Comparison of ENCODE assay signal across 15 cellular contexts in the genomic region with DNA sequence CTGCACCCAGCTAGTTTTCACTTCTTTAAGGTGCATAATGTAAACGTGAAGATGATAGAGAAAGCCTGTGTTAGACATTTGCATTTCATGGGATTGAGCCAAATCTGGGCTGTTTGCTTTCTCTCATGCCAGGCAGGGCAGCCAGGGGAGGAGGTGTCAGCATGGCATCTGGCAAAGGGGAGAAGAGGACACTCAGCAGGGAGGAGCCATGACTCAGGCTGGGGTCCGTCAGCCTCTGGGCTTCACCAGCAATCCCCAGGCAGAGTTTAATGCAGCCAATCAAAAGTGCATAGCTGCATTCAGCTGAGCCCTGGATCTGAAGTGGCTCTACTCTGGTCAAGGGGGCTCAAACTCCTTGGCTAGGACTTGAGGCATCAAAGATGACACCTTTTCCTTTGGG.
DNase-seq lines count a peak whose midpoint lies in the region; ATAC-seq and TF ChIP-seq lines count a peak whose summit lies in the region.
"Had no signal": no experiment of that assay in that cellular context is flagged by ENCODE, and none has a peak within 500 bp of the region (broad histone marks: within the 10 kb centered on the region; RNA-seq: fewer than 3 reads in every experiment).

No MANE protein-coding gene starts in this region.

- DNase-seq in DMS 273 (lab: John Stamatoyannopoulos, UW; ENCODE audit: unreplicated experiment) (peak; percentile 17), DMS 273 treated with DMSO at 0.1 percent for 48 hours (lab: John Stamatoyannopoulos, UW) (no peak), fibroblast of gingiva (ENCODE audit: low read depth) (peak; percentile 45), iPS-NIHi7 (ENCODE audit: extremely low spot score) (no peak), activated gamma-delta T cell (lab: John Stamatoyannopoulos, UW) (no peak)
- DNase-seq: aorta; hippocampal formation; naive thymus-derived CD4-positive, alpha-beta T cell; NCI-H1417; NCI-H2171; SIG-M5; stimulated activated CD4-positive, alpha-beta T cell treated with anti-CD3 and anti-CD28 coated beads, Interleukin-1b, Interleukin-23, amount 100 ng/mL, for 48 hours had no signal

- ATAC-seq in SK-N-SH treated with all-trans-retinoic acid at 6 μM for 48 hours, result peak; percentile 77
- ATAC-seq in HG03520 (IDR thresholded peaks at IDR 0.05; ENCODE audit: unreplicated experiment), result no peak
- ATAC-seq in GM21786 (IDR thresholded peaks at IDR 0.05; ENCODE audit: unreplicated experiment), result no peak
- ATAC-seq: naive thymus-derived CD4-positive, alpha-beta T cell had no signal

TF ChIP-seq in SK-N-SH treated with all-trans-retinoic acid at 6 μM for 48 hours, 23 proteins besides CTCF, POLR2A, EP300 and RAD21:
- TF ChIP-seq PPARA (CRISPR knock-in tag; IDR thresholded peaks at IDR 0.05; ENCODE audit: borderline replicate concordance) (no peak), ZNF565 (CRISPR knock-in tag; conservative IDR thresholded peaks at IDR 0.05; ENCODE audit: low read depth) (no peak), ZNF8 (CRISPR knock-in tag; IDR thresholded peaks at IDR 0.05) (no peak), TCF4 (CRISPR knock-in tag; IDR thresholded peaks at IDR 0.05; ENCODE audit: borderline replicate concordance) (no peak), POU6F1 (CRISPR knock-in tag; IDR thresholded peaks at IDR 0.05; ENCODE audit: borderline replicate concordance, low read depth) (no peak)
- TF ChIP-seq, protein P1, sequence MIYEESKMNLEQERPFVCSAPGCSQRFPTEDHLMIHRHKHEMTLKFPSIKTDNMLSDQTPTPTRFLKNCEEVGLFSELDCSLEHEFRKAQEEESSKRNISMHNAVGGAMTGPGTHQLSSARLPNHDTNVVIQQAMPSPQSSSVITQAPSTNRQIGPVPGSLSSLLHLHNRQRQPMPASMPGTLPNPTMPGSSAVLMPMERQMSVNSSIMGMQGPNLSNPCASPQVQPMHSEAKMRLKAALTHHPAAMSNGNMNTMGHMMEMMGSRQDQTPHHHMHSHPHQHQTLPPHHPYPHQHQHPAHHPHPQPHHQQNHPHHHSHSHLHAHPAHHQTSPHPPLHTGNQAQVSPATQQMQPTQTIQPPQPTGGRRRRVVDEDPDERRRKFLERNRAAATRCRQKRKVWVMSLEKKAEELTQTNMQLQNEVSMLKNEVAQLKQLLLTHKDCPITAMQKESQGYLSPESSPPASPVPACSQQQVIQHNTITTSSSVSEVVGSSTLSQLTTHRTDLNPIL (CRISPR knock-in tag; IDR thresholded peaks at IDR 0.05; ENCODE audit: low read depth), result no peak
- TF ChIP-seq, protein P2, sequence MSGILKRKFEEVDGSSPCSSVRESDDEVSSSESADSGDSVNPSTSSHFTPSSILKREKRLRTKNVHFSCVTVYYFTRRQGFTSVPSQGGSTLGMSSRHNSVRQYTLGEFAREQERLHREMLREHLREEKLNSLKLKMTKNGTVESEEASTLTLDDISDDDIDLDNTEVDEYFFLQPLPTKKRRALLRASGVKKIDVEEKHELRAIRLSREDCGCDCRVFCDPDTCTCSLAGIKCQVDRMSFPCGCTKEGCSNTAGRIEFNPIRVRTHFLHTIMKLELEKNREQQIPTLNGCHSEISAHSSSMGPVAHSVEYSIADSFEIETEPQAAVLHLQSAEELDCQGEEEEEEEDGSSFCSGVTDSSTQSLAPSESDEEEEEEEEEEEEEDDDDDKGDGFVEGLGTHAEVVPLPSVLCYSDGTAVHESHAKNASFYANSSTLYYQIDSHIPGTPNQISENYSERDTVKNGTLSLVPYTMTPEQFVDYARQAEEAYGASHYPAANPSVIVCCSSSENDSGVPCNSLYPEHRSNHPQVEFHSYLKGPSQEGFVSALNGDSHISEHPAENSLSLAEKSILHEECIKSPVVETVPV (CRISPR knock-in tag; IDR thresholded peaks at IDR 0.05), result no peak

Comparison
In these comparisons a context has a peak if more than half of its experiments do, and no peak if none do; other contexts are left out.
1. DNase-seq: peak in DMS 273 (single experiment) and fibroblast of gingiva (single experiment); none in DMS 273 treated with DMSO at 0.1 percent for 48 hours (single experiment), iPS-NIHi7 (single experiment) and activated gamma-delta T cell (single experiment).